ENCODE assay signal across 1 cellular context in the genomic region with DNA sequence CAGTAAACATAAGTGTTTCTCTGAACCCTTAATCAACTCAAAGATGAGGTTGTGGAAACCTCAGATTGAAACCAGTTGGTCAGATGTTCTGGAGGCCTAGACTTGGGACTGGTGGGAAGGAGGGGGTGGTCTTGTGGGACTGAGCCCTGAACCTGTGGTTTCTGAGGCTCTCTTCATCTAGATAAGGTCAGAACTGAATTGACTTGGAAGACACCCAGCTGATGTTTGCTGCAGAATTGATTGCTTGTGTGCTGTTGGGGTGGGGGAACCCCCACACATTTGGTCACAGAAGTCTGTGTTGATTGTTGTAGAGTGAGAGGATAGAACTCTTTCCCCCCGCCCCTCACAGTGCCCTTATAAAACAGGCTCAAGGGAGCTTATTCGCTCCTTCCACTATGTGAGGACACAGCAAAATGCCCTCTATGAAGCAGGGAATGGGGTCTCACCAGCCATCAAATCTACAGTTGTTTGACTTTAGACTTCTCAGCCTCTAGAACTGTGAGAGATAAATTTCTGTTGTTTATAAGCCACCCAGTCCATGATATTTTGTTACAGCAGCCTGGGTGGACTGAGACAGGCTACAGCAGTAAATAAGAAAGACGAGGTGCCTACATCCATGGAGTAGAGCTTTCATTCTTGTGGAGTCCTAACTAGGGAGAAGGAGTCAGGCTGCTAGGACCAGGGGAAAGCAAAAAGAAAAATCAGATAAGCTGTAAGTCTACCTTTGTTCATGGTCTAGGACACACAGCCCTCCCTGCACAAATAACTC.
TF ChIP-seq lines count a peak whose summit lies in the region.

No MANE protein-coding gene starts in this region.

TF ChIP-seq in K562, 482 proteins besides CTCF, POLR2A, EP300 and RAD21 (continued from another document):
- TF ChIP-seq, protein P1, sequence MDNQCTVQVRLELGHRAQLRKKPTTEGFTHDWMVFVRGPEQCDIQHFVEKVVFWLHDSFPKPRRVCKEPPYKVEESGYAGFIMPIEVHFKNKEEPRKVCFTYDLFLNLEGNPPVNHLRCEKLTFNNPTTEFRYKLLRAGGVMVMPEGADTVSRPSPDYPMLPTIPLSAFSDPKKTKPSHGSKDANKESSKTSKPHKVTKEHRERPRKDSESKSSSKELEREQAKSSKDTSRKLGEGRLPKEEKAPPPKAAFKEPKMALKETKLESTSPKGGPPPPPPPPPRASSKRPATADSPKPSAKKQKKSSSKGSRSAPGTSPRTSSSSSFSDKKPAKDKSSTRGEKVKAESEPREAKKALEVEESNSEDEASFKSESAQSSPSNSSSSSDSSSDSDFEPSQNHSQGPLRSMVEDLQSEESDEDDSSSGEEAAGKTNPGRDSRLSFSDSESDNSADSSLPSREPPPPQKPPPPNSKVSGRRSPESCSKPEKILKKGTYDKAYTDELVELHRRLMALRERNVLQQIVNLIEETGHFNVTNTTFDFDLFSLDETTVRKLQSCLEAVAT (IDR thresholded peaks at IDR 0.05) = no peak
- TF ChIP-seq KDM1A (IDR thresholded peaks at IDR 0.05) = 0 out of 4 replicates have a peak, but pooled peaks of 1 of the 2 experiments have one; percentile 10
- TF ChIP-seq ESRRB (CRISPR knock-in tag; IDR thresholded peaks at IDR 0.05; ENCODE audit: borderline replicate concordance) = no peak
- no peak for TF ChIP-seq STAT5B (CRISPR knock-in tag; IDR thresholded peaks at IDR 0.05)
